1 cellular context compared by ENCODE assay signal in the genomic region with DNA sequence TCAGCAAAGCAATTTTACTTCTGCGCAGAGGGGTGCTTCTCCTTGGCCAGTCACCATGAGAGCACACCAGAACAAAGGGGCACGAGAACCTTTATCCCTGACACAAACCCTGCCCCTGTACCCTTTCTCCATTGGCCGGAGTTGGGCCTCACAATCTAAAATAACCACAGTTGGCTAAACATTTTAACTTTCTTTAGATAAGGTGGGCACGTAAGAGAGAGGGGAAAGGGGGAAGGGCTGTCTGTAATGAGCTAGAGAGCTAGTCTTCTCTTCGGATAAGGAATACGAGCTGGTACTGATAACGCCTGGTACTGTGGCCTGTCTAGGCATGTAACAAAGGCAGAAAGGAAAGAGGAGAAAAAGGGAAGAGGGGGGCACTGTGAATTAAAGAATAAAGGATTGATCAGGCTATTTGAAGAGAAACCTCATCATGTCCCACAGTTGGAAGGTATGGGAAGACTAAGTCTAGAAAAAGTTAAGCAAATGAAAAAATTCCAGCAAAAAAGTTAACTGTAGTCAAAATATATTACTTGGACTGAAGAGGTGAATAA.
TF ChIP-seq lines count a peak whose summit lies in the region.

No MANE protein-coding gene starts in this region.

TF ChIP-seq in K562, 482 proteins besides CTCF, POLR2A, EP300 and RAD21 (continues in another document):
- TF ChIP-seq ERF (CRISPR knock-in tag; IDR thresholded peaks at IDR 0.05) (no peak), GABPB1 (CRISPR knock-in tag; IDR thresholded peaks at IDR 0.05) (no peak), ATF2 (CRISPR knock-in tag; IDR thresholded peaks at IDR 0.05) (no peak), PHF8 (IDR thresholded peaks at IDR 0.05; ENCODE audit: borderline replicate concordance, low read length) (no peak), RNF2 (IDR thresholded peaks at IDR 0.05) (peak; percentile 61; the same call in 1 of the 2 replicates), DPF2 (IDR thresholded peaks at IDR 0.05) (peak; percentile 86), ARID1B (IDR thresholded peaks at IDR 0.05) (peak; percentile 77), NR0B1 (IDR thresholded peaks at IDR 0.05; ENCODE audit: partially characterized antibody) (no peak), MIER1 (IDR thresholded peaks at IDR 0.05; ENCODE audit: low read depth) (no peak; the same call in 1 of the 2 replicates), LEF1 (IDR thresholded peaks at IDR 0.05) (peak; percentile 56; the same call in 1 of the 2 replicates), HNRNPLL (IDR thresholded peaks at IDR 0.05; ENCODE audit: low read depth, low read length, poor library complexity, severe bottlenecking) (peak; percentile 26), MTA3 (IDR thresholded peaks at IDR 0.05; ENCODE audit: borderline replicate concordance) (peak; percentile 58; the same call in 1 of the 2 replicates), ZBTB17 (CRISPR knock-in tag; IDR thresholded peaks at IDR 0.05) (no peak), NFE2L1 (tag; IDR thresholded peaks at IDR 0.05; ENCODE audit: borderline replicate concordance, low read depth) (no peak), ESRRB (CRISPR knock-in tag; IDR thresholded peaks at IDR 0.05; ENCODE audit: borderline replicate concordance) (no peak), EGR1 (conservative IDR thresholded peaks at IDR 0.05) (no peak), PURB (CRISPR knock-in tag; IDR thresholded peaks at IDR 0.05; ENCODE audit: low read depth) (no peak), GABPA (tag; conservative IDR thresholded peaks at IDR 0.05; ENCODE audit: low read depth) (no peak), SMARCE1 (IDR thresholded peaks at IDR 0.05) (peak; percentile 74), ZNF324 (CRISPR knock-in tag; IDR thresholded peaks at IDR 0.05) (no peak), LARP7 (IDR thresholded peaks at IDR 0.05) (0 out of 2 replicates have a peak, but pooled peaks have one; percentile 44), ARNT (IDR thresholded peaks at IDR 0.05) (peak in 1 of 2 experiments; percentile 58; a peak in 1 of 4 replicates), BACH1 (tag; IDR thresholded peaks at IDR 0.05) (no peak), XRCC3 (IDR thresholded peaks at IDR 0.05) (no peak), POLR2AphosphoS5 (IDR thresholded peaks at IDR 0.05; ENCODE audit: control insufficient read depth, insufficient read depth, low read depth, low read length) (peak; percentile 45; the same call in 1 of the 2 replicates), ZNF785 (CRISPR knock-in tag; IDR thresholded peaks at IDR 0.05) (no peak), TCF3 (CRISPR knock-in tag; IDR thresholded peaks at IDR 0.05) (peak; percentile 48; the same call in 1 of the 2 replicates), HSF4 (CRISPR knock-in tag; IDR thresholded peaks at IDR 0.05; ENCODE audit: borderline replicate concordance) (no peak), TCF7L2 (IDR thresholded peaks at IDR 0.05; ENCODE audit: low read depth, low read length) (no peak), ZNF644 (tag; IDR thresholded peaks at IDR 0.05; ENCODE audit: low read depth) (0 out of 2 replicates have a peak, but pooled peaks have one; percentile 54), NR1H2 (CRISPR knock-in tag; IDR thresholded peaks at IDR 0.05) (no peak), KLF6 (CRISPR knock-in tag; IDR thresholded peaks at IDR 0.05; ENCODE audit: borderline replicate concordance) (no peak), HDAC1 (IDR thresholded peaks at IDR 0.05) (peak in 1 of 2 experiments; percentile 39; a peak in 1 of 4 replicates), MEF2D (tag; conservative IDR thresholded peaks at IDR 0.05; ENCODE audit: low read depth) (no peak), MAFK (IDR thresholded peaks at IDR 0.05; ENCODE audit: low read length) (no peak), ZNF175 (CRISPR knock-in tag; IDR thresholded peaks at IDR 0.05; ENCODE audit: low read depth) (peak; percentile 100), POLR2H (tag; IDR thresholded peaks at IDR 0.05; ENCODE audit: low read depth) (no peak), ZNF121 (CRISPR knock-in tag; conservative IDR thresholded peaks at IDR 0.05) (no peak), ZNF76 (CRISPR knock-in tag; IDR thresholded peaks at IDR 0.05; ENCODE audit: borderline replicate concordance) (no peak), STAT6 (CRISPR knock-in tag; IDR thresholded peaks at IDR 0.05) (no peak)
- TF ChIP-seq, protein P1, sequence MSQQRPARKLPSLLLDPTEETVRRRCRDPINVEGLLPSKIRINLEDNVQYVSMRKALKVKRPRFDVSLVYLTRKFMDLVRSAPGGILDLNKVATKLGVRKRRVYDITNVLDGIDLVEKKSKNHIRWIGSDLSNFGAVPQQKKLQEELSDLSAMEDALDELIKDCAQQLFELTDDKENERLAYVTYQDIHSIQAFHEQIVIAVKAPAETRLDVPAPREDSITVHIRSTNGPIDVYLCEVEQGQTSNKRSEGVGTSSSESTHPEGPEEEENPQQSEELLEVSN (IDR thresholded peaks at IDR 0.05; ENCODE audit: borderline replicate concordance in 1 of 2, extremely low read depth in 1 of 2, insufficient read depth in 1 of 2, insufficient read length in 1 of 2, low read depth in 1 of 2, low read length in 1 of 2, poor library complexity in 1 of 2, severe bottlenecking in 1 of 2): no peak
- TF ChIP-seq, protein P2, sequence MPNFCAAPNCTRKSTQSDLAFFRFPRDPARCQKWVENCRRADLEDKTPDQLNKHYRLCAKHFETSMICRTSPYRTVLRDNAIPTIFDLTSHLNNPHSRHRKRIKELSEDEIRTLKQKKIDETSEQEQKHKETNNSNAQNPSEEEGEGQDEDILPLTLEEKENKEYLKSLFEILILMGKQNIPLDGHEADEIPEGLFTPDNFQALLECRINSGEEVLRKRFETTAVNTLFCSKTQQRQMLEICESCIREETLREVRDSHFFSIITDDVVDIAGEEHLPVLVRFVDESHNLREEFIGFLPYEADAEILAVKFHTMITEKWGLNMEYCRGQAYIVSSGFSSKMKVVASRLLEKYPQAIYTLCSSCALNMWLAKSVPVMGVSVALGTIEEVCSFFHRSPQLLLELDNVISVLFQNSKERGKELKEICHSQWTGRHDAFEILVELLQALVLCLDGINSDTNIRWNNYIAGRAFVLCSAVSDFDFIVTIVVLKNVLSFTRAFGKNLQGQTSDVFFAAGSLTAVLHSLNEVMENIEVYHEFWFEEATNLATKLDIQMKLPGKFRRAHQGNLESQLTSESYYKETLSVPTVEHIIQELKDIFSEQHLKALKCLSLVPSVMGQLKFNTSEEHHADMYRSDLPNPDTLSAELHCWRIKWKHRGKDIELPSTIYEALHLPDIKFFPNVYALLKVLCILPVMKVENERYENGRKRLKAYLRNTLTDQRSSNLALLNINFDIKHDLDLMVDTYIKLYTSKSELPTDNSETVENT (CRISPR knock-in tag; IDR thresholded peaks at IDR 0.05): no peak
- TF ChIP-seq, protein P3, sequence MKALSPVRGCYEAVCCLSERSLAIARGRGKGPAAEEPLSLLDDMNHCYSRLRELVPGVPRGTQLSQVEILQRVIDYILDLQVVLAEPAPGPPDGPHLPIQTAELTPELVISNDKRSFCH (CRISPR knock-in tag; IDR thresholded peaks at IDR 0.05): no peak
- TF ChIP-seq, protein P3 (tag; IDR thresholded peaks at IDR 0.05): no peak
- TF ChIP-seq, protein P4, sequence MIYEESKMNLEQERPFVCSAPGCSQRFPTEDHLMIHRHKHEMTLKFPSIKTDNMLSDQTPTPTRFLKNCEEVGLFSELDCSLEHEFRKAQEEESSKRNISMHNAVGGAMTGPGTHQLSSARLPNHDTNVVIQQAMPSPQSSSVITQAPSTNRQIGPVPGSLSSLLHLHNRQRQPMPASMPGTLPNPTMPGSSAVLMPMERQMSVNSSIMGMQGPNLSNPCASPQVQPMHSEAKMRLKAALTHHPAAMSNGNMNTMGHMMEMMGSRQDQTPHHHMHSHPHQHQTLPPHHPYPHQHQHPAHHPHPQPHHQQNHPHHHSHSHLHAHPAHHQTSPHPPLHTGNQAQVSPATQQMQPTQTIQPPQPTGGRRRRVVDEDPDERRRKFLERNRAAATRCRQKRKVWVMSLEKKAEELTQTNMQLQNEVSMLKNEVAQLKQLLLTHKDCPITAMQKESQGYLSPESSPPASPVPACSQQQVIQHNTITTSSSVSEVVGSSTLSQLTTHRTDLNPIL (CRISPR knock-in tag; IDR thresholded peaks at IDR 0.05): no peak
- TF ChIP-seq, protein P5, sequence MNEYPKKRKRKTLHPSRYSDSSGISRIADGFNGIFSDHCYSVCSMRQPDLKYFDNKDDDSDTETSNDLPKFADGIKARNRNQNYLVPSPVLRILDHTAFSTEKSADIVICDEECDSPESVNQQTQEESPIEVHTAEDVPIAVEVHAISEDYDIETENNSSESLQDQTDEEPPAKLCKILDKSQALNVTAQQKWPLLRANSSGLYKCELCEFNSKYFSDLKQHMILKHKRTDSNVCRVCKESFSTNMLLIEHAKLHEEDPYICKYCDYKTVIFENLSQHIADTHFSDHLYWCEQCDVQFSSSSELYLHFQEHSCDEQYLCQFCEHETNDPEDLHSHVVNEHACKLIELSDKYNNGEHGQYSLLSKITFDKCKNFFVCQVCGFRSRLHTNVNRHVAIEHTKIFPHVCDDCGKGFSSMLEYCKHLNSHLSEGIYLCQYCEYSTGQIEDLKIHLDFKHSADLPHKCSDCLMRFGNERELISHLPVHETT (CRISPR knock-in tag; conservative IDR thresholded peaks at IDR 0.05 in 1 of 2, IDR thresholded peaks at IDR 0.05 in 1 of 2): peak in 1 of 2 experiments; percentile 67; a peak in 1 of 4 replicates
- TF ChIP-seq, protein P6, sequence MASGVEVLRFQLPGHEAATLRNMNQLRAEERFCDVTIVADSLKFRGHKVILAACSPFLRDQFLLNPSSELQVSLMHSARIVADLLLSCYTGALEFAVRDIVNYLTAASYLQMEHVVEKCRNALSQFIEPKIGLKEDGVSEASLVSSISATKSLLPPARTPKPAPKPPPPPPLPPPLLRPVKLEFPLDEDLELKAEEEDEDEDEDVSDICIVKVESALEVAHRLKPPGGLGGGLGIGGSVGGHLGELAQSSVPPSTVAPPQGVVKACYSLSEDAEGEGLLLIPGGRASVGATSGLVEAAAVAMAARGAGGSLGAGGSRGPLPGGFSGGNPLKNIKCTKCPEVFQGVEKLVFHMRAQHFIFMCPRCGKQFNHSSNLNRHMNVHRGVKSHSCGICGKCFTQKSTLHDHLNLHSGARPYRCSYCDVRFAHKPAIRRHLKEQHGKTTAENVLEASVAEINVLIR (CRISPR knock-in tag; IDR thresholded peaks at IDR 0.05): no peak
- TF ChIP-seq, protein P7, sequence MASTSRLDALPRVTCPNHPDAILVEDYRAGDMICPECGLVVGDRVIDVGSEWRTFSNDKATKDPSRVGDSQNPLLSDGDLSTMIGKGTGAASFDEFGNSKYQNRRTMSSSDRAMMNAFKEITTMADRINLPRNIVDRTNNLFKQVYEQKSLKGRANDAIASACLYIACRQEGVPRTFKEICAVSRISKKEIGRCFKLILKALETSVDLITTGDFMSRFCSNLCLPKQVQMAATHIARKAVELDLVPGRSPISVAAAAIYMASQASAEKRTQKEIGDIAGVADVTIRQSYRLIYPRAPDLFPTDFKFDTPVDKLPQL (IDR thresholded peaks at IDR 0.05; ENCODE audit: extremely low read depth, insufficient read length): no peak
- TF ChIP-seq, protein P8, sequence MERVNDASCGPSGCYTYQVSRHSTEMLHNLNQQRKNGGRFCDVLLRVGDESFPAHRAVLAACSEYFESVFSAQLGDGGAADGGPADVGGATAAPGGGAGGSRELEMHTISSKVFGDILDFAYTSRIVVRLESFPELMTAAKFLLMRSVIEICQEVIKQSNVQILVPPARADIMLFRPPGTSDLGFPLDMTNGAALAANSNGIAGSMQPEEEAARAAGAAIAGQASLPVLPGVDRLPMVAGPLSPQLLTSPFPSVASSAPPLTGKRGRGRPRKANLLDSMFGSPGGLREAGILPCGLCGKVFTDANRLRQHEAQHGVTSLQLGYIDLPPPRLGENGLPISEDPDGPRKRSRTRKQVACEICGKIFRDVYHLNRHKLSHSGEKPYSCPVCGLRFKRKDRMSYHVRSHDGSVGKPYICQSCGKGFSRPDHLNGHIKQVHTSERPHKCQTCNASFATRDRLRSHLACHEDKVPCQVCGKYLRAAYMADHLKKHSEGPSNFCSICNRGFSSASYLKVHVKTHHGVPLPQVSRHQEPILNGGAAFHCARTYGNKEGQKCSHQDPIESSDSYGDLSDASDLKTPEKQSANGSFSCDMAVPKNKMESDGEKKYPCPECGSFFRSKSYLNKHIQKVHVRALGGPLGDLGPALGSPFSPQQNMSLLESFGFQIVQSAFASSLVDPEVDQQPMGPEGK (CRISPR knock-in tag; IDR thresholded peaks at IDR 0.05; ENCODE audit: borderline replicate concordance): no peak
